Comparison of ENCODE assay signal across 1 cellular context in genomic region chr4:151955721-151956340, GRCh38.
TF ChIP-seq lines count a peak whose summit lies in the region.

No MANE protein-coding gene starts in this region.

TF ChIP-seq in H1, 55 proteins besides CTCF, POLR2A, EP300 and RAD21 (continued from another document):
- no peak for TF ChIP-seq ZNF274 (IDR thresholded peaks at IDR 0.05; ENCODE audit: borderline replicate concordance, extremely low read depth, low read length)
